20 cellular contexts compared by ENCODE assay signal in genomic region chr7:24933298-24933697, GRCh38. TPM values are rescaled to one million over a fixed set of nuclear protein-coding genes. Genes with fewer than 3 reads are reported as not detected.
DNase-seq lines count a peak whose midpoint lies in the region; ATAC-seq and TF ChIP-seq lines count a peak whose summit lies in the region.
"Had no signal": no experiment of that assay in that cellular context is flagged by ENCODE, and none has a peak within 500 bp of the region (broad histone marks: within the 10 kb centered on the region; RNA-seq: fewer than 3 reads in every experiment).

No MANE protein-coding gene starts in this region.

- TF ChIP-seq CTCF in GM06990 (IDR thresholded peaks at IDR 0.05; ENCODE audit: insufficient read depth, low read length, poor library complexity, severe bottlenecking) (no peak), OCI-LY7 (conservative IDR thresholded peaks at IDR 0.05; ENCODE audit: low read length) (no peak), parathyroid adenoma (IDR thresholded peaks at IDR 0.05) (no peak), left lung (IDR thresholded peaks at IDR 0.05) (no peak)

- peaks cover 92% of the 10 kb centered on the region for H3K4me1 ChIP-seq in OCI-LY7 (ENCODE audit: insufficient read depth, low read length, poor library complexity, severe bottlenecking)
- H3K4me1 ChIP-seq in parathyroid adenoma: peaks cover 55% of the 10 kb centered on the region
- H3K4me1 ChIP-seq in left lung: no peaks in the 10 kb centered on the region

- no peaks in the 10 kb centered on the region for H3K27me3 Mint-ChIP-seq in central memory CD8-positive, alpha-beta T cell
- no peaks in the 10 kb centered on the region for H3K27me3 Mint-ChIP-seq in activated naive CD8-positive, alpha-beta T cell treated with anti-CD3 and anti-CD28 coated beads for 36 hours
- H3K27me3 Mint-ChIP-seq: CD4-positive, alpha-beta memory T cell had no signal

- no peak overlapping the region for H3K4me3 Mint-ChIP-seq in central memory CD8-positive, alpha-beta T cell
- no peak overlapping the region for H3K4me3 Mint-ChIP-seq in activated naive CD8-positive, alpha-beta T cell treated with anti-CD3 and anti-CD28 coated beads for 36 hours

- H3K79me2 ChIP-seq in OCI-LY7 (ENCODE audit: insufficient read depth, low read depth, low read length) (peaks cover 95% of the 10 kb centered on the region), parathyroid adenoma (peaks cover 8% of the 10 kb centered on the region)

- peaks cover 69% of the 10 kb centered on the region for H3K4me1 Mint-ChIP-seq in central memory CD8-positive, alpha-beta T cell
- peaks cover 46% of the 10 kb centered on the region for H3K4me1 Mint-ChIP-seq in activated naive CD8-positive, alpha-beta T cell treated with anti-CD3 and anti-CD28 coated beads for 36 hours

- H3K27ac ChIP-seq in OCI-LY7 (ENCODE audit: low read depth, low read length, poor library complexity, severe bottlenecking) (peak overlapping the region; percentile 87), parathyroid adenoma (peak overlapping the region; percentile 72), left lung (no peak overlapping the region)
- H3K27ac ChIP-seq: Peyer's patch, SK-N-MC had no signal

- POLR2A ChIA-PET in OCI-LY7 (lab: Charles Lee): interaction anchor here (0.9 to 3.2 kb wide), 16 partner anchors 9 to 112 kb away, joined by 3 to 18 read pairs (median 5); no protein-coding TSS in a partner anchor

- peaks cover 13% of the 10 kb centered on the region; the same call in 1 of the 2 replicates for H4K20me1 ChIP-seq in OCI-LY7 (ENCODE audit: insufficient read depth, low read length)

- H3K4me3 ChIP-seq in GM06990 (replicated peaks; ENCODE audit: low read depth, low read length) (peak overlapping the region; percentile 31; the same call in 1 of the 2 replicates), OCI-LY7 (ENCODE audit: low read depth, low read length, poor library complexity, severe bottlenecking) (peak overlapping the region; percentile 59), parathyroid adenoma (ENCODE audit: low read depth, low read length) (no peak overlapping the region), left lung (no peak overlapping the region)
- H3K4me3 ChIP-seq: MG63, Peyer's patch, SK-N-MC had no signal

- H3K4me2 ChIP-seq in OCI-LY7 (ENCODE audit: low read length) (peak overlapping the region; percentile 89), parathyroid adenoma (ENCODE audit: low read length) (no peak overlapping the region)

- ATAC-seq in central memory CD8-positive, alpha-beta T cell (replicated peaks; ENCODE audit: extremely low read depth, poor library complexity, severe bottlenecking): no peak
- ATAC-seq in HG03442 (IDR thresholded peaks at IDR 0.05; ENCODE audit: unreplicated experiment) (no peak), left lung (no peak)
- ATAC-seq: HepG2 had no signal

- H3K36me3 ChIP-seq in GM06990 (ENCODE audit: control insufficient read depth, insufficient read depth, low read length) (no peaks in the 10 kb centered on the region), OCI-LY7 (ENCODE audit: insufficient read depth, low read length) (peaks cover 56% of the 10 kb centered on the region), parathyroid adenoma (ENCODE audit: control insufficient read depth, insufficient read depth, low read length) (no peaks in the 10 kb centered on the region), left lung (no peaks in the 10 kb centered on the region)
- H3K36me3 ChIP-seq: MG63, Peyer's patch had no signal

- H2AFZ ChIP-seq in OCI-LY7 (ENCODE audit: low read length): no peak overlapping the region
- peak overlapping the region; percentile 36 for H2AFZ ChIP-seq in parathyroid adenoma

- peaks cover 21% of the 10 kb centered on the region for H3K9me3 ChIP-seq in OCI-LY7 (ENCODE audit: low read length)
- no peaks in the 10 kb centered on the region for H3K9me3 ChIP-seq in parathyroid adenoma (ENCODE audit: control insufficient read depth, low read length)
- H3K9me3 ChIP-seq in left lung: no peaks in the 10 kb centered on the region
- H3K9me3 ChIP-seq: MG63, Peyer's patch had no signal

- H3K27me3 ChIP-seq in GM06990 (replicated peaks; ENCODE audit: control insufficient read depth, insufficient read depth, low read length) (no peaks in the 10 kb centered on the region), parathyroid adenoma (ENCODE audit: control insufficient read depth, insufficient read depth, low read length) (no peaks in the 10 kb centered on the region), left lung (no peaks in the 10 kb centered on the region)
- H3K27me3 ChIP-seq: MG63, Peyer's patch had no signal

- no peak overlapping the region for H3K9ac ChIP-seq in parathyroid adenoma

- CTCF ChIA-PET in OCI-LY7 (lab: Charles Lee; ENCODE audit: unreplicated experiment): interaction anchor here (1.7 kb wide), 1 partner anchor 15 kb away, joined by 5 read pairs; no protein-coding TSS in a partner anchor

- H3K27ac Mint-ChIP-seq in central memory CD8-positive, alpha-beta T cell (ENCODE audit: low read depth): peak overlapping the region; percentile 38
- H3K27ac Mint-ChIP-seq in activated naive CD8-positive, alpha-beta T cell treated with anti-CD3 and anti-CD28 coated beads for 36 hours: no peak overlapping the region
- H3K27ac Mint-ChIP-seq: CD4-positive, alpha-beta memory T cell had no signal

- no peaks in the 10 kb centered on the region for H3K9me3 Mint-ChIP-seq in central memory CD8-positive, alpha-beta T cell
- peaks cover 11% of the 10 kb centered on the region for H3K9me3 Mint-ChIP-seq in activated naive CD8-positive, alpha-beta T cell treated with anti-CD3 and anti-CD28 coated beads for 36 hours
- H3K9me3 Mint-ChIP-seq: CD4-positive, alpha-beta memory T cell had no signal

- BruUV-seq in OCI-LY7 (replicated peaks; lab: Mats Ljungman, UMichigan): no TSS peak

- peaks cover 3% of the 10 kb centered on the region for H3K36me3 Mint-ChIP-seq in central memory CD8-positive, alpha-beta T cell (ENCODE audit: insufficient read depth)
- H3K36me3 Mint-ChIP-seq in activated naive CD8-positive, alpha-beta T cell treated with anti-CD3 and anti-CD28 coated beads for 36 hours: peaks cover 47% of the 10 kb centered on the region

- H3K9me2 ChIP-seq in OCI-LY7 (ENCODE audit: insufficient read depth, low read length): no peaks in the 10 kb centered on the region

- intact Hi-C loops in OCI-LY7 (cut with micrococcal nuclease; ENCODE audit: unreplicated experiment): loop anchor here (2.0 kb wide), 1 partner anchor 46 kb away; no protein-coding TSS in a partner anchor
- intact Hi-C loops in left lung (cut with DNase I): no loop called here

- DNase-seq in GM06990 (ENCODE audit: extremely low read depth, insufficient read length): no peak
- no peak for DNase-seq in OCI-LY7 (ENCODE audit: low spot score)
- no peak for DNase-seq in central memory CD8-positive, alpha-beta T cell (ENCODE audit: low spot score in 2 of 2)
- DNase-seq in mucosa of gallbladder (ENCODE audit: low spot score): no peak
- no peak for DNase-seq in left lung
- DNase-seq in activated naive CD8-positive, alpha-beta T cell treated with anti-CD3 and anti-CD28 coated beads for 36 hours: no peak
- DNase-seq: AML-193; Calu3; CD4-positive, alpha-beta memory T cell; DMS53; NCI-H1092; NCI-H2081 treated with DMSO at 0.1 percent for 48 hours; NCI-H510A treated with DMSO at 0.1 percent for 48 hours; NCI-H82; Peyer's patch had no signal

RNA-seq across cellular contexts. Expression of gene OSBPL3, which starts 46.7 kb away (rescaled TPM):
- 24.6 and 28.7 TPM in 2 replicates for total RNA-seq in OCI-LY7 (2014; rRNA removed; shearing (Covaris generic))
- 67.0 and 79.9 TPM in 2 replicates for total RNA-seq in OCI-LY7 (2022)
- 20.5 TPM for total RNA-seq in mucosa of gallbladder
- total RNA-seq in left lung: 10 to 100 TPM; 21.4 to 30.5 TPM
- 10 to 100 TPM; 40.8 to 44.1 TPM for total RNA-seq in activated naive CD8-positive, alpha-beta T cell treated with anti-CD3 and anti-CD28 coated beads for 36 hours

Comparison
In these comparisons a context has a peak if more than half of its experiments do, and no peak if none do; other contexts are left out.
1. H3K4me3 ChIP-seq: peak in GM06990 (single experiment) and OCI-LY7 (single experiment); none in parathyroid adenoma (single experiment) and left lung (0 of 2).
2. H3K27ac ChIP-seq: peak in OCI-LY7 (single experiment) and parathyroid adenoma (single experiment); none in left lung (0 of 2).